Comparison of ENCODE assay signal across 13 cellular contexts in genomic region chr3:100097919-100098896, GRCh38. TPM values are rescaled to one million over a fixed set of nuclear protein-coding genes. Genes with fewer than 3 reads are reported as not detected.
DNase-seq lines count a peak whose midpoint lies in the region; ATAC-seq and TF ChIP-seq lines count a peak whose summit lies in the region.
"Had no signal": no experiment of that assay in that cellular context is flagged by ENCODE, and none has a peak within 500 bp of the region (broad histone marks: within the 10 kb centered on the region; RNA-seq: fewer than 3 reads in every experiment).

No MANE protein-coding gene starts in this region.

- no peaks in the 10 kb centered on the region for H3K9me2 ChIP-seq in PC-9 (ENCODE audit: insufficient read depth)

- H3K27me3 Mint-ChIP-seq in activated CD4-positive, alpha-beta memory T cell treated with anti-CD3 and anti-CD28 coated beads for 36 hours = no peaks in the 10 kb centered on the region
- H3K27me3 Mint-ChIP-seq: memory B cell had no signal

- H3K36me3 ChIP-seq in PC-9 (ENCODE audit: low read depth) (no peaks in the 10 kb centered on the region), heart left ventricle (no peaks in the 10 kb centered on the region), mesodermal cell (ENCODE audit: control insufficient read depth, insufficient read depth, low read length) (no peaks in the 10 kb centered on the region), thoracic aorta (no peaks in the 10 kb centered on the region)

- H3K27ac ChIP-seq in PC-9 (peak overlapping the region; percentile 40), heart left ventricle (peak overlapping the region; percentile 55 to 88 (median 78)), mesodermal cell (ENCODE audit: low read depth, low read length, severe bottlenecking) (peak overlapping the region; percentile 11), thoracic aorta (peak overlapping the region; percentile 54 to 80)
- H3K27ac ChIP-seq: BLaER1 treated with 17β-estradiol and CSF1 and Interleukin-3, amounts not matched to agents 10 nM and 100 nM had no signal

- H3K27me3 ChIP-seq in PC-9 (ENCODE audit: insufficient read depth, low read depth) (no peaks in the 10 kb centered on the region), heart left ventricle (no peaks in the 10 kb centered on the region), thoracic aorta (replicated peaks; ENCODE audit: insufficient read depth) (no peaks in the 10 kb centered on the region)
- H3K27me3 ChIP-seq: BLaER1 treated with 17β-estradiol and CSF1 and Interleukin-3, amounts not matched to agents 10 nM and 100 nM had no signal

- H3K4me3 ChIP-seq in PC-9 (peak overlapping the region; percentile 6; the same call in 1 of the 2 replicates), heart left ventricle (no peak overlapping the region), mesodermal cell (ENCODE audit: extremely low read depth, insufficient read depth, low read length, poor library complexity, severe bottlenecking) (no peak overlapping the region), thoracic aorta (no peak overlapping the region)
- H3K4me3 ChIP-seq: BLaER1 treated with 17β-estradiol and CSF1 and Interleukin-3, amounts not matched to agents 10 nM and 100 nM had no signal

- POLR2A ChIA-PET in PC-9 (lab: Charles Lee; ENCODE audit: unreplicated experiment) = interaction anchor here (0.6 to 1.1 kb wide), 3 partner anchors 56 to 156 kb away, joined by 3 read pairs; no protein-coding TSS in a partner anchor
- POLR2A ChIA-PET in activated CD4-positive, alpha-beta memory T cell treated with anti-CD3 and anti-CD28 coated beads for 36 hours (lab: Charles Lee) = no interaction called here

- WGBS in heart left ventricle, 4 donors = 50 to 54% (median 52%) methylated on average over 6 of the region's 6 CpGs
- 60% methylated on average over 1 of the region's 6 CpGs; no CpG with 5 or more reads in 1 of the 2 experiments for WGBS in mesodermal cell (ENCODE audit: insufficient coverage in 2 of 2), 2 experiments

- peak overlapping the region; percentile 60 for H3K4me2 ChIP-seq in PC-9
- H3K4me2 ChIP-seq: BLaER1 treated with 17β-estradiol and CSF1 and Interleukin-3, amounts not matched to agents 10 nM and 100 nM had no signal

- BruUV-seq in PC-9 (replicated peaks; lab: Mats Ljungman, UMichigan) = no TSS peak

- intact Hi-C loops in PC-9 (cut with micrococcal nuclease; ENCODE audit: unreplicated experiment) = loop anchor here (1.0 to 5.0 kb wide), 3 partner anchors 51 to 196 kb away; no protein-coding TSS in a partner anchor
- intact Hi-C loops in heart left ventricle (cut with DNase I) = no loop called here
- intact Hi-C loops in activated CD4-positive, alpha-beta memory T cell treated with anti-CD3 and anti-CD28 coated beads for 36 hours (cut with micrococcal nuclease) = no loop called here

- H4K20me1 ChIP-seq in PC-9 (ENCODE audit: insufficient read depth) = no peaks in the 10 kb centered on the region
- H4K20me1 ChIP-seq: BLaER1 treated with 17β-estradiol and CSF1 and Interleukin-3, amounts not matched to agents 10 nM and 100 nM had no signal

- no peaks in the 10 kb centered on the region for H3K79me2 ChIP-seq in PC-9 (ENCODE audit: low read depth)

- CTCF ChIA-PET in PC-9 (lab: Charles Lee) = interaction anchor here (0.6 kb wide), 3 partner anchors 27 to 1369 kb away, joined by 3 to 5 read pairs (median 4); no protein-coding TSS in a partner anchor
- CTCF ChIA-PET in activated CD4-positive, alpha-beta memory T cell treated with anti-CD3 and anti-CD28 coated beads for 36 hours (lab: Charles Lee) = no interaction called here

- H3F3A ChIP-seq in PC-9 (ENCODE audit: insufficient read depth, low read depth) = peaks cover 12% of the 10 kb centered on the region; the same call in 1 of the 2 replicates

- H3K36me3 Mint-ChIP-seq in activated CD4-positive, alpha-beta memory T cell treated with anti-CD3 and anti-CD28 coated beads for 36 hours = peaks cover 5% of the 10 kb centered on the region

- no peak for TF ChIP-seq CTCF in PC-9 (conservative IDR thresholded peaks at IDR 0.05)
- TF ChIP-seq CTCF in heart left ventricle (IDR thresholded peaks at IDR 0.05) = no peak
- TF ChIP-seq CTCF in thoracic aorta (IDR thresholded peaks at IDR 0.05) = no peak

- no peak for TF ChIP-seq POLR2A in heart left ventricle (IDR thresholded peaks at IDR 0.05)

- no peaks in the 10 kb centered on the region for H3K4me1 Mint-ChIP-seq in activated CD4-positive, alpha-beta memory T cell treated with anti-CD3 and anti-CD28 coated beads for 36 hours (ENCODE audit: low read depth)

- H3K9me3 ChIP-seq in PC-9 (ENCODE audit: insufficient read depth, low read depth) (peaks cover 5% of the 10 kb centered on the region; the same call in 1 of the 2 replicates), heart left ventricle (no peaks in the 10 kb centered on the region), mesodermal cell (ENCODE audit: control insufficient read depth, low read length) (no peaks in the 10 kb centered on the region), thoracic aorta (no peaks in the 10 kb centered on the region)

- H3K4me1 ChIP-seq in PC-9 (replicated peaks; ENCODE audit: insufficient read depth) (peaks cover 46% of the 10 kb centered on the region), heart left ventricle (peaks cover 0 to 45% (median 28%) of the 10 kb centered on the region in 12 donors), mesodermal cell (ENCODE audit: control insufficient read depth, insufficient read depth, low read length, poor library complexity, severe bottlenecking) (no peaks in the 10 kb centered on the region), thoracic aorta (ENCODE audit: control insufficient read depth in 1 of 2, low read depth in 2 of 2) (peaks cover 17 to 48% of the 10 kb centered on the region in 2 donors)

- no peak overlapping the region for H2AFZ ChIP-seq in PC-9

- no peak overlapping the region for H3K4me3 Mint-ChIP-seq in activated CD4-positive, alpha-beta memory T cell treated with anti-CD3 and anti-CD28 coated beads for 36 hours
- H3K4me3 Mint-ChIP-seq: memory B cell had no signal

- DNase-seq in PC-9 (peak; percentile 49 to 96), heart left ventricle (peak in 3 of 5 donors; percentile 36 to 50 (median 39)), thoracic aorta (ENCODE audit: low spot score) (no peak), EL (no peak)
- no peak for DNase-seq in activated T-cell treated with anti-CD3 and anti-CD28 coated beads, Interleukin-2, amount 50 U/mL, for 48 hours
- no peak for DNase-seq in activated CD4-positive, alpha-beta memory T cell treated with anti-CD3 and anti-CD28 coated beads for 36 hours
- DNase-seq: anterior cingulate cortex; effector CD8-positive, alpha-beta T cell; SW 1271 had no signal

- ATAC-seq in heart left ventricle (peak; percentile 85 to 93 (median 92)), thoracic aorta (ENCODE audit: insufficient number of reproducible peaks, low FRiP score, low read depth) (no peak), HG02642 (IDR thresholded peaks at IDR 0.05; ENCODE audit: poor library complexity, unreplicated experiment) (no peak)

- no peak overlapping the region for H3K27ac Mint-ChIP-seq in activated CD4-positive, alpha-beta memory T cell treated with anti-CD3 and anti-CD28 coated beads for 36 hours
- H3K27ac Mint-ChIP-seq: memory B cell had no signal

- H3K9me3 Mint-ChIP-seq in activated CD4-positive, alpha-beta memory T cell treated with anti-CD3 and anti-CD28 coated beads for 36 hours = peaks cover 2% of the 10 kb centered on the region

RNA-seq across cellular contexts. Expression of gene FILIP1L, which starts 16.1 kb away (rescaled TPM):
- 12.0 and 16.8 TPM in 2 replicates for total RNA-seq in PC-9 (2021)
- 100 to 1,000 TPM in 1 of 9 donors, 10 to 100 TPM in 8; 47.0 to 120 (median 77.4) TPM for total RNA-seq in heart left ventricle
- 10 to 100 TPM; 18.2 to 77.3 TPM for polyA plus RNA-seq in heart left ventricle
- 33.5 TPM for polyA plus RNA-seq in mesodermal cell (2013, experiment 1 of 2)
- 33.0 TPM for polyA plus RNA-seq in mesodermal cell (2013, experiment 2 of 2)
- 100 to 1,000 TPM; 270 to 279 TPM for total RNA-seq in thoracic aorta
- total RNA-seq in activated CD4-positive, alpha-beta memory T cell treated with anti-CD3 and anti-CD28 coated beads for 36 hours = under 1 TPM; 0.10 to 0.17 TPM

Comparison
In these comparisons a context has a peak if more than half of its experiments do, and no peak if none do; other contexts are left out.
1. DNase-seq: peak in PC-9 (2 of 2) and heart left ventricle (3 of 5); none in thoracic aorta (single experiment), EL (single experiment), activated T-cell treated with anti-CD3 and anti-CD28 coated beads, Interleukin-2, amount 50 U/mL, for 48 hours (0 of 2) and activated CD4-positive, alpha-beta memory T cell treated with anti-CD3 and anti-CD28 coated beads for 36 hours (single experiment).
2. H3K27ac ChIP-seq: peak in every context shown above with its lines; median percentile 78 in heart left ventricle; 67 in thoracic aorta; 40 in PC-9; 11 in mesodermal cell.
3. ATAC-seq: peak in heart left ventricle (4 of 4); none in thoracic aorta (single experiment) and HG02642 (single experiment).
4. RNA of gene FILIP1L, which starts 16.1 kb away (total RNA-seq): 270 to 279 TPM in thoracic aorta, 47.0 to 120 TPM in heart left ventricle and 12.0 to 16.8 TPM in PC-9; 0.10 to 0.17 TPM in activated CD4-positive, alpha-beta memory T cell treated with anti-CD3 and anti-CD28 coated beads for 36 hours; every median in the first group is over 10 times any median in the second.